In the genomic region with DNA sequence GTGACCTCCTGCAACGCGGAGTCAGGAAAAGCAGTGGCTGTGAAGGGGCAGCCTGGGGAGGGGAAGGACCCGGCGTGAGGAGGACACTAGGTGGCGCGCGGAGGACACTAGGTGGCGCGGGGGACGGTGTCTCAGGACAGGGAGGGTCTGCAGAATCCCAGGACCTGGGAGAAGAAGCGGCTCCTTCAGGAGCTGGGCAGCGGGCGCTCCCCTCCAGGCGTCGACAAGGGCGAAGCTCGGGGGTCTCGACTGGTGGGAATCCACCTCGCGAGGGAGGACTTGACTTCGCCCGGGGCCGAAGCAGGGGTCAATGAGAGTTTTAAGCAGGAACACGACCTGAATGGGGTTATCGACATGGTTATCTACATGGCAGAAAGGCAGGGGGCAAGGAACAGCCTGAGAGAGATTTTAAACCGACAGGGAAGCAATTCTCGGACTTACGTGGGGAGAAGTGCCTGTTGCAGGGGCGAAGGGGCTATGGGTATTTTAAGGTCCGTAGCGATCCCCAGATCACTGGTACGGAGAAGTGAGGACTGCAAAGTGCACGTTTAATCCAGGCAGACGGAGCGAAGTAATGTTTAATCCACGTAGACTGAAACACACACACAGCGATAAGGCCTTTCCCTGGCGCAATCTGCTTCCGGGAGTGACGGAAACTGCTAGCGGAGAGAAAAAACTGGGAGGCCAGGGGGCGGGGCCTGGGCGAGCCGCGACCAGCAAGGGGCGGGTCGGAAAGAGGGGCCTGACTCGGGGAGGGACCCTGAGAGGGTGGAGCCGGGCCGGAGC, we compare ENCODE assay signal across 8 cellular contexts. TPM values are rescaled to one million over a fixed set of nuclear protein-coding genes. Genes with fewer than 3 reads are reported as not detected.
DNase-seq lines count a peak whose midpoint lies in the region; ATAC-seq, FAIRE-seq and TF ChIP-seq lines count a peak whose summit lies in the region.

A gene (minus strand): TSS at position 648 of the 786 bp plus-strand sequence. CDS start 9,426 bp downstream, outside the sequence.

- peak within 1 kb of the TSS; percentile 87 for H3K9ac ChIP-seq in smooth muscle cell (ENCODE audit: low read depth)

- H3K4me3 Mint-ChIP-seq in WTC11 = peak within 1 kb of the TSS; percentile 97

- H3K36me3 Mint-ChIP-seq in WTC11 = peaks cover 15% of the 10 kb centered on the region

- H3K4me1 Mint-ChIP-seq in WTC11 = peaks cover 24% of the 10 kb centered on the region

- CTCF ChIA-PET in WTC11 (lab: Charles Lee) = interaction anchor here (0.6 to 2.7 kb wide), 7 partner anchors 38 to 207 kb away, joined by 3 to 20 read pairs (median 3); a partner anchor contains a TSS

- H2AFZ ChIP-seq in smooth muscle cell (ENCODE audit: low read depth) = peak within 1 kb of the TSS; percentile 97

- WGBS in smooth muscle cell (ENCODE audit: low lambda C conversion rate) = under 1% methylated on average over 40 of the region's 50 CpGs

- ATAC-seq in GM18868 (IDR thresholded peaks at IDR 0.05; ENCODE audit: unreplicated experiment) (peak; percentile 94), HG03139 (IDR thresholded peaks at IDR 0.05; ENCODE audit: unreplicated experiment) (peak; percentile 94), WTC11 (peak; percentile 92)

- H3K79me2 ChIP-seq in smooth muscle cell (ENCODE audit: low read depth) = peaks cover 41% of the 10 kb centered on the region

- H3F3A ChIP-seq in smooth muscle cell (ENCODE audit: low read depth) = peaks cover 4% of the 10 kb centered on the region

- H4K20me1 ChIP-seq in smooth muscle cell (ENCODE audit: low read depth) = no peaks in the 10 kb centered on the region

- no peaks in the 10 kb centered on the region for H3K9me3 ChIP-seq in smooth muscle cell (replicated peaks; ENCODE audit: low read depth)

- H3K27me3 Mint-ChIP-seq in WTC11 (ENCODE audit: low read depth) = no peaks in the 10 kb centered on the region; the same call in 1 of the 2 replicates

- H3K27ac ChIP-seq in smooth muscle cell (ENCODE audit: low read depth) = peak within 1 kb of the TSS; percentile 85

- DNase-seq in AG08395 (ENCODE audit: low spot score) (peak; percentile 99), NCI-H2196 treated with DMSO at 0.1 percent for 48 hours (lab: John Stamatoyannopoulos, UW; ENCODE audit: unreplicated experiment) (peak; percentile 88), WTC11 (ENCODE audit: low spot score) (peak; percentile 99), bronchial epithelial cell (ENCODE audit: low read depth) (peak; percentile 80), iPS-NIHi7 (ENCODE audit: extremely low spot score) (peak; percentile 99), smooth muscle cell (lab: John Stamatoyannopoulos, UW; ENCODE audit: unreplicated experiment) (peak; percentile 95)

- peak within 1 kb of the TSS; percentile 97 for H3K27ac Mint-ChIP-seq in WTC11

- POLR2A ChIA-PET in WTC11 (lab: Charles Lee) = interaction anchor here (0.6 to 3.0 kb wide), 3 partner anchors 31 to 49 kb away, joined by 3 to 21 read pairs (median 3); a partner anchor contains a TSS

- H3K4me2 ChIP-seq in smooth muscle cell = peak within 1 kb of the TSS; percentile 97

- peak; percentile 49; the same call in 1 of the 2 replicates for TF ChIP-seq CTCF in WTC11 (IDR thresholded peaks at IDR 0.05)
- peak; percentile 81 for TF ChIP-seq CTCF in bronchial epithelial cell (IDR thresholded peaks at IDR 0.05; ENCODE audit: insufficient read depth, low read length, severe bottlenecking)
- peak; percentile 63 for TF ChIP-seq CTCF in smooth muscle cell (IDR thresholded peaks at IDR 0.05; ENCODE audit: borderline replicate concordance, insufficient read depth, poor library complexity, severe bottlenecking)

- H3K9me3 Mint-ChIP-seq in WTC11 = peaks cover 2% of the 10 kb centered on the region

- H3K4me1 ChIP-seq in smooth muscle cell (ENCODE audit: low read depth) = peaks cover 11% of the 10 kb centered on the region

- H3K27me3 ChIP-seq in bronchial epithelial cell (ENCODE audit: control insufficient read depth, insufficient read depth, low read length) (no peaks in the 10 kb centered on the region), smooth muscle cell (ENCODE audit: low read depth) (no peaks in the 10 kb centered on the region)

- H3K36me3 ChIP-seq in bronchial epithelial cell (ENCODE audit: control insufficient read depth, insufficient read depth, low read length) (no peaks in the 10 kb centered on the region), smooth muscle cell (ENCODE audit: low read depth) (peaks cover 9% of the 10 kb centered on the region)

- H3K4me3 ChIP-seq in bronchial epithelial cell (ENCODE audit: low read depth, low read length) (peak within 1 kb of the TSS; percentile 96), smooth muscle cell (peak within 1 kb of the TSS; percentile 88)

- no peak for FAIRE-seq in bronchial epithelial cell (lab: Jason Lieb, UNC)

TF ChIP-seq in WTC11, 78 proteins besides CTCF, POLR2A, EP300 and RAD21:
- TF ChIP-seq FOXP1 (CRISPR knock-in tag; IDR thresholded peaks at IDR 0.05; ENCODE audit: borderline replicate concordance) (0 out of 2 replicates have a peak, but pooled peaks have one; percentile 25), SP1 (CRISPR knock-in tag; conservative IDR thresholded peaks at IDR 0.05) (peak; percentile 69)
- TF ChIP-seq, protein P1, sequence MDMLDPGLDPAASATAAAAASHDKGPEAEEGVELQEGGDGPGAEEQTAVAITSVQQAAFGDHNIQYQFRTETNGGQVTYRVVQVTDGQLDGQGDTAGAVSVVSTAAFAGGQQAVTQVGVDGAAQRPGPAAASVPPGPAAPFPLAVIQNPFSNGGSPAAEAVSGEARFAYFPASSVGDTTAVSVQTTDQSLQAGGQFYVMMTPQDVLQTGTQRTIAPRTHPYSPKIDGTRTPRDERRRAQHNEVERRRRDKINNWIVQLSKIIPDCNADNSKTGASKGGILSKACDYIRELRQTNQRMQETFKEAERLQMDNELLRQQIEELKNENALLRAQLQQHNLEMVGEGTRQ (CRISPR knock-in tag; IDR thresholded peaks at IDR 0.05) = no peak
- TF ChIP-seq, protein P2, sequence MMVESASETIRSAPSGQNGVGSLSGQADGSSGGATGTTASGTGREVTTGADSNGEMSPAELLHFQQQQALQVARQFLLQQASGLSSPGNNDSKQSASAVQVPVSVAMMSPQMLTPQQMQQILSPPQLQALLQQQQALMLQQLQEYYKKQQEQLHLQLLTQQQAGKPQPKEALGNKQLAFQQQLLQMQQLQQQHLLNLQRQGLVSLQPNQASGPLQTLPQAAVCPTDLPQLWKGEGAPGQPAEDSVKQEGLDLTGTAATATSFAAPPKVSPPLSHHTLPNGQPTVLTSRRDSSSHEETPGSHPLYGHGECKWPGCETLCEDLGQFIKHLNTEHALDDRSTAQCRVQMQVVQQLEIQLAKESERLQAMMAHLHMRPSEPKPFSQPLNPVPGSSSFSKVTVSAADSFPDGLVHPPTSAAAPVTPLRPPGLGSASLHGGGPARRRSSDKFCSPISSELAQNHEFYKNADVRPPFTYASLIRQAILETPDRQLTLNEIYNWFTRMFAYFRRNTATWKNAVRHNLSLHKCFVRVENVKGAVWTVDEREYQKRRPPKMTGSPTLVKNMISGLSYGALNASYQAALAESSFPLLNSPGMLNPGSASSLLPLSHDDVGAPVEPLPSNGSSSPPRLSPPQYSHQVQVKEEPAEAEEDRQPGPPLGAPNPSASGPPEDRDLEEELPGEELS (CRISPR knock-in tag; IDR thresholded peaks at IDR 0.05) = 0 out of 2 replicates have a peak, but pooled peaks have one; percentile 13
- TF ChIP-seq, protein P3, sequence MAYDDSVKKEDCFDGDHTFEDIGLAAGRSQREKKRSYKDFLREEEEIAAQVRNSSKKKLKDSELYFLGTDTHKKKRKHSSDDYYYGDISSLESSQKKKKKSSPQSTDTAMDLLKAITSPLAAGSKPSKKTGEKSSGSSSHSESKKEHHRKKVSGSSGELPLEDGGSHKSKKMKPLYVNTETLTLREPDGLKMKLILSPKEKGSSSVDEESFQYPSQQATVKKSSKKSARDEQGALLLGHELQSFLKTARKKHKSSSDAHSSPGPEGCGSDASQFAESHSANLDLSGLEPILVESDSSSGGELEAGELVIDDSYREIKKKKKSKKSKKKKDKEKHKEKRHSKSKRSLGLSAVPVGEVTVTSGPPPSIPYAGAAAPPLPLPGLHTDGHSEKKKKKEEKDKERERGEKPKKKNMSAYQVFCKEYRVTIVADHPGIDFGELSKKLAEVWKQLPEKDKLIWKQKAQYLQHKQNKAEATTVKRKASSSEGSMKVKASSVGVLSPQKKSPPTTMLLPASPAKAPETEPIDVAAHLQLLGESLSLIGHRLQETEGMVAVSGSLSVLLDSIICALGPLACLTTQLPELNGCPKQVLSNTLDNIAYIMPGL (CRISPR knock-in tag; IDR thresholded peaks at IDR 0.05) = peak; percentile 60; the same call in 1 of the 2 replicates
TF ChIP-seq in WTC11: peak in this region for 4.

RNA-seq across cellular contexts. Expression of the gene that starts here (rescaled TPM):
- total RNA-seq in WTC11 (2021) (27.2 to 34.6 TPM (median 28.8 TPM) in 3 replicates), bronchial epithelial cell (10.0 and 12.4 TPM in 2 replicates), smooth muscle cell (11.3 and 13.2 TPM in 2 replicates)
- polyA plus RNA-seq in smooth muscle cell = 4.8 and 8.7 TPM in 2 replicates

Comparison
In these comparisons a context has a peak if more than half of its experiments do, and no peak if none do; other contexts are left out.
1. Peak in every context shown above with its lines: DNase-seq, ATAC-seq, H3K4me3 ChIP-seq and H3K27ac ChIP-seq.